ENCODE assay signal across 17 cellular contexts in the genomic region with DNA sequence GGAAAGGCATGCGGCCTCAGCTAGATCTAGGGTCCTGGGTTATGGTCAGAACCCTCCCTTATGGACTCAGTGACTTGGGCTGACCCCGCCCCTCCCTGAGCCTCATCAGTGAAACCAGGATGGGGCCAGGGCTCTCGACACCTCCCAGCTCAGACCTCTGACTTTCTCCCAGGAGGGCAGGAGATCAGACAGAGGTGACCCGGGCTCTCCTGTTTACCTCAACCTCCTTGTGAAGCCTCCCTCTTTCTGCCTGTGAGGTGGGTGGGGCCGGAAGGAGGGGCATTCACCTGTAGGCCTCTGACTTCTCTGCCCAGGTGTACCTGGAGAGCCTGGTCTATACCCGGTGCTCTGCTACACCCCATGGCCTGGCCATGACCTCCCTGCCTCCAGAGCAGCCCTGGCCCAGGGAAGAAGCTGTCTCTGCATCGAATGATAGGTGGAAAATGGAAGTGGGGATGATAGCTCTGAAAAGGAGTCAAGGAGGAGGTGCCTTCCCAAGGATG. TPM values are rescaled to one million over a fixed set of nuclear protein-coding genes. Genes with fewer than 3 reads are reported as not detected.
"Had no signal": no experiment of that assay in that cellular context is flagged by ENCODE, and none has a peak within 500 bp of the region (broad histone marks: within the 10 kb centered on the region; RNA-seq: fewer than 3 reads in every experiment).

No MANE protein-coding gene starts in this region.

RNA-seq across cellular contexts. Expression of a gene that starts 25.4 kb away (rescaled TPM):
- total RNA-seq: activated CD4-positive, alpha-beta memory T cell treated with anti-CD3 and anti-CD28 coated beads, Interleukin-2, amount 10 ng/mL, durations not matched to agents 7 days and 5 days; activated CD4-positive, alpha-beta T cell treated with anti-CD3 and anti-CD28 coated beads for 36 hours; activated CD4-positive, alpha-beta T cell treated with anti-CD3 and anti-CD28 coated beads, Interleukin-2, amount 10 ng/mL, durations not matched to agents 7 days and 5 days; activated CD8-positive, alpha-beta memory T cell treated with anti-CD3 and anti-CD28 coated beads, Interleukin-2, amount 10 ng/mL, durations not matched to agents 7 days and 5 days; activated CD8-positive, alpha-beta T cell treated with anti-CD3 and anti-CD28 coated beads, Interleukin-2, amount 10 ng/mL, durations not matched to agents 7 days and 5 days; activated naive CD8-positive, alpha-beta T cell treated with anti-CD3 and anti-CD28 coated beads for 36 hours; activated T-cell treated with anti-CD3 and anti-CD28 coated beads, Interleukin-2, amount 50 U/mL, for 4 hours; activated T-helper 1 cell treated with anti-CD3 and anti-CD28 coated beads, Interleukin-12 subunit alpha, Interleukin-12 subunit beta, Interleukin-2, Interleukin-4 antibody, amounts not matched to agents 30 ng/mL and 10 ng/mL and 1 ng/mL, durations not matched to agents 14 hours and 24 hours and 36 hours; aorta; astrocyte; body of pancreas; breast epithelium; T-helper 1 cell treated with Interleukin-12 subunit alpha and Interleukin-12 subunit beta and Interleukin-4 antibody, amounts not matched to agents 30 ng/mL and 1 ng/mL, for 36 hours; T-helper 2 cell treated with Interferon-gamma antibody and Interleukin-4, amounts not matched to agents 100 ng/mL and 5 ng/mL, for 36 hours had no signal
- polyA plus RNA-seq: adrenal gland, aorta had no signal

RNA-seq across cellular contexts. Expression of a gene that starts 56.9 kb away (rescaled TPM):
- total RNA-seq: activated CD4-positive, alpha-beta T cell treated with anti-CD3 and anti-CD28 coated beads for 36 hours; activated CD4-positive, alpha-beta T cell treated with anti-CD3 and anti-CD28 coated beads, Interleukin-2, amount 10 ng/mL, durations not matched to agents 7 days and 5 days; adrenal gland; aorta; astrocyte; body of pancreas; breast epithelium; chondrocyte; T-helper 2 cell treated with Interferon-gamma antibody and Interleukin-4, amounts not matched to agents 100 ng/mL and 5 ng/mL, for 36 hours; WTC11 had no signal
- polyA plus RNA-seq: aorta had no signal
